In genomic region chr13:111216166-111216960, GRCh38 we compare ENCODE assay signal across 8 cellular contexts.
DNase-seq lines count a peak whose midpoint lies in the region; ATAC-seq and TF ChIP-seq lines count a peak whose summit lies in the region.

No MANE protein-coding gene starts in this region.

- BruUV-seq in HCT116 (replicated peaks; lab: Mats Ljungman, UMichigan), result no TSS peak

- H3K36me3 ChIP-seq in HCT116 (ENCODE audit: control insufficient read depth in 1 of 2, insufficient read depth in 2 of 2, low read length in 2 of 2) (no peaks in the 10 kb centered on the region), SJCRH30 (0 out of 2 replicates have a peak, but pooled peaks cover 3% of the 10 kb centered on the region), breast epithelium (no peaks in the 10 kb centered on the region), right lobe of liver (no peaks in the 10 kb centered on the region)

- WGBS in right lobe of liver (ENCODE audit: insufficient coverage, low coverage, low lambda C conversion rate, missing lambda C conversion rate), result 76% methylated on average over 5 of the region's 15 CpGs

- H3K4me1 ChIP-seq in HCT116 (ENCODE audit: control insufficient read depth in 1 of 2, insufficient read depth in 2 of 2, low read length in 2 of 2), result no peaks in the 10 kb centered on the region
- H3K4me1 ChIP-seq in SJCRH30, result peaks cover 18% of the 10 kb centered on the region
- no peaks in the 10 kb centered on the region for H3K4me1 ChIP-seq in breast epithelium
- peaks cover 0 to 24% (median 8%) of the 10 kb centered on the region in 4 donors for H3K4me1 ChIP-seq in right lobe of liver

- peak; percentile 68 for TF ChIP-seq RAD21 in HCT116 (IDR thresholded peaks at IDR 0.05; ENCODE audit: low read depth)

- H3K9me3 ChIP-seq in HCT116 (ENCODE audit: control insufficient read depth in 1 of 2, insufficient read depth in 1 of 2, low read depth in 1 of 2, low read length in 2 of 2), result no peaks in the 10 kb centered on the region
- no peaks in the 10 kb centered on the region for H3K9me3 ChIP-seq in SJCRH30 (replicated peaks)
- no peaks in the 10 kb centered on the region for H3K9me3 ChIP-seq in breast epithelium
- no peaks in the 10 kb centered on the region for H3K9me3 ChIP-seq in right lobe of liver

- DNase-seq in DMS53 treated with DMSO at 0.1 percent for 48 hours (lab: John Stamatoyannopoulos, UW; ENCODE audit: unreplicated experiment) (peak; percentile 0), HCT116 (ENCODE audit: low read depth, low spot score) (no peak), SJCRH30 (peak; percentile 61 to 74), breast epithelium (ENCODE audit: low spot score in 2 of 2) (no peak), right lobe of liver (peak in 1 of 3 donors; percentile 57), substantia nigra (lab: John Stamatoyannopoulos, UW) (peak in 19 of 49 donors; percentile 19 to 70 (median 36))

- no peak overlapping the region for H2AFZ ChIP-seq in HCT116 (ENCODE audit: low read depth, low read length, poor library complexity, severe bottlenecking)

- ATAC-seq in HCT116, result peak; percentile 89
- ATAC-seq in right lobe of liver, result peak; percentile 26 to 60 (median 52)
- ATAC-seq in HG02973 (IDR thresholded peaks at IDR 0.05; ENCODE audit: unreplicated experiment), result no peak
- no peak for ATAC-seq in GM19324 (IDR thresholded peaks at IDR 0.05; ENCODE audit: low FRiP score, unreplicated experiment)

- H4K20me1 ChIP-seq in HCT116 (ENCODE audit: insufficient read depth), result no peaks in the 10 kb centered on the region

- POLR2A ChIA-PET in HCT116 (lab: Charles Lee), result no interaction called here

- CTCF ChIA-PET in HCT116 (lab: Charles Lee), result interaction anchor here (1.0 kb wide), 1 partner anchor 149 kb away, joined by 18 read pairs; no protein-coding TSS in a partner anchor

- RAD21 ChIA-PET in HCT116 (lab: Charles Lee; ENCODE audit: low non-redundant PET in 1 of 2, low total read pairs in 2 of 2, uncharacterized antibody in 2 of 2, unreplicated experiment in 2 of 2), result interaction anchor here (0.7 to 0.8 kb wide), 2 partner anchors 145 to 148 kb away, joined by 3 to 5 read pairs; no protein-coding TSS in a partner anchor

- H3K4me3 ChIP-seq in HCT116 (replicated peaks in 1 of 2; ENCODE audit: low read depth in 1 of 2, low read length in 2 of 2) (no peak overlapping the region), SJCRH30 (no peak overlapping the region), breast epithelium (no peak overlapping the region), right lobe of liver (no peak overlapping the region)

- H3K9me2 ChIP-seq in HCT116 (ENCODE audit: insufficient read depth), result no peaks in the 10 kb centered on the region

- peak; percentile 45 to 63 (median 60) for TF ChIP-seq CTCF in HCT116 (IDR thresholded peaks at IDR 0.05 in 2 of 3, conservative IDR thresholded peaks at IDR 0.05 in 1 of 3; ENCODE audit: borderline replicate concordance in 1 of 3, insufficient read depth in 1 of 3, low read depth in 2 of 3, low read length in 2 of 3)
- peak in 2 of 3 donors; percentile 20 to 33 for TF ChIP-seq CTCF in breast epithelium (IDR thresholded peaks at IDR 0.05)
- TF ChIP-seq CTCF in right lobe of liver (IDR thresholded peaks at IDR 0.05), result peak; percentile 30 to 46 (median 40)

- no peak for TF ChIP-seq POLR2A in HCT116 (IDR thresholded peaks at IDR 0.05; ENCODE audit: borderline replicate concordance, extremely low read depth, insufficient read depth, insufficient read length)
- TF ChIP-seq POLR2A in breast epithelium (IDR thresholded peaks at IDR 0.05), result no peak
- no peak for TF ChIP-seq POLR2A in right lobe of liver (IDR thresholded peaks at IDR 0.05)

- intact Hi-C loops in HCT116 (cut with micrococcal nuclease), result loop anchor here (1.0 kb wide), 1 partner anchor 272 kb away; no protein-coding TSS in a partner anchor
- intact Hi-C loops in breast epithelium (cut with DNase I; ENCODE audit: low total_unique reads), result no loop called here
- intact Hi-C loops in right lobe of liver (cut with DNase I), result loop anchor here in 1 of 2 donors (10.0 kb wide), 1 partner anchor 52 kb away; no protein-coding TSS in a partner anchor

- H3K4me2 ChIP-seq in HCT116 (ENCODE audit: low read length), result no peak overlapping the region

- H3K27me3 ChIP-seq in HCT116 (ENCODE audit: insufficient read depth, low read length) (no peaks in the 10 kb centered on the region), SJCRH30 (no peaks in the 10 kb centered on the region), breast epithelium (no peaks in the 10 kb centered on the region), right lobe of liver (no peaks in the 10 kb centered on the region)

- H3K9ac ChIP-seq in HCT116 (ENCODE audit: low read length), result no peak overlapping the region

- H3K79me2 ChIP-seq in HCT116 (ENCODE audit: insufficient read depth, low read length), result peaks cover 91% of the 10 kb centered on the region

- H3K27ac ChIP-seq in HCT116 (ENCODE audit: low read depth, low read length), result no peak overlapping the region
- H3K27ac ChIP-seq in SJCRH30, result no peak overlapping the region
- H3K27ac ChIP-seq in breast epithelium, result peak overlapping the region in 1 of 2 donors; percentile 3
- H3K27ac ChIP-seq in right lobe of liver, result peak overlapping the region in 2 of 3 donors; percentile 73 to 75
- peak overlapping the region; percentile 40 for H3K27ac ChIP-seq in substantia nigra (ENCODE audit: low read depth, low read length, poor library complexity, severe bottlenecking)

TF ChIP-seq in HCT116, 20 proteins besides CTCF, POLR2A, EP300 and RAD21:
- no peak for TF ChIP-seq TCF7L2 (IDR thresholded peaks at IDR 0.05; ENCODE audit: borderline replicate concordance, extremely low read depth, insufficient read depth, insufficient read length)
- TF ChIP-seq ATF3 (IDR thresholded peaks at IDR 0.05), result no peak

Comparison
In these comparisons a context has a peak if more than half of its experiments do, and no peak if none do; other contexts are left out.
1. DNase-seq: peak in DMS53 treated with DMSO at 0.1 percent for 48 hours (single experiment) and SJCRH30 (2 of 2); none in HCT116 (single experiment) and breast epithelium (0 of 2).
2. ATAC-seq: peak in HCT116 (single experiment) and right lobe of liver (4 of 4); none in HG02973 (single experiment) and GM19324 (single experiment).
3. H3K27ac ChIP-seq: peak in right lobe of liver (2 of 3) and substantia nigra (single experiment); none in HCT116 (single experiment) and SJCRH30 (single experiment).
4. Peak in every context shown above with its lines, with median percentiles within 50 percentile points of each other: CTCF ChIP-seq.